Comparison of ENCODE assay signal across 1 cellular context in genomic region chr20:62219992-62220665, GRCh38.
A peak's percentile ranks its signal among the peaks of the same experiment; 100 is the strongest.
TF ChIP-seq lines count a peak whose summit lies in the region.

HRH3 (minus strand) TSS chr20:62220278; CDS start chr20:62219970, 308 bp downstream.

TF ChIP-seq in K562, 482 proteins besides CTCF, POLR2A, EP300 and RAD21 (continued from another document and continues in another):
- TF ChIP-seq DEAF1 (CRISPR knock-in tag; IDR thresholded peaks at IDR 0.05) (no peak), ETS1 (conservative IDR thresholded peaks at IDR 0.05; ENCODE audit: control insufficient read depth, low read depth, low read length) (peak; percentile 59; the same call in 1 of the 2 replicates), KDM2B (CRISPR knock-in tag; IDR thresholded peaks at IDR 0.05) (no peak), TAF7 (tag; IDR thresholded peaks at IDR 0.05) (no peak), POLR2H (tag; IDR thresholded peaks at IDR 0.05; ENCODE audit: low read depth) (no peak), ZBTB8A (IDR thresholded peaks at IDR 0.05; ENCODE audit: partially characterized antibody) (no peak), NCOA1 (IDR thresholded peaks at IDR 0.05; ENCODE audit: low read depth) (no peak), TRIM28 (IDR thresholded peaks at IDR 0.05) (no peak), RBM34 (IDR thresholded peaks at IDR 0.05; ENCODE audit: borderline replicate concordance, insufficient read depth, low read length) (no peak), REST (CRISPR knock-in tag; IDR thresholded peaks at IDR 0.05; ENCODE audit: low read depth) (peak; percentile 94), KLF1 (tag; IDR thresholded peaks at IDR 0.05) (no peak), PPARD (CRISPR knock-in tag; IDR thresholded peaks at IDR 0.05) (no peak), ARID2 (IDR thresholded peaks at IDR 0.05) (no peak), BDP1 (IDR thresholded peaks at IDR 0.05; ENCODE audit: insufficient read depth, insufficient read length) (no peak), SMARCA4 (IDR thresholded peaks at IDR 0.05) (no peak), ZBTB7A (IDR thresholded peaks at IDR 0.05; ENCODE audit: borderline replicate concordance, control insufficient read depth, low read depth, low read length) (peak; percentile 80), ZNF609 (CRISPR knock-in tag; IDR thresholded peaks at IDR 0.05; ENCODE audit: borderline replicate concordance) (no peak), MTA2 (IDR thresholded peaks at IDR 0.05; ENCODE audit: low read depth) (no peak), BRCA1 (IDR thresholded peaks at IDR 0.05) (no peak), BRCA1 (CRISPR knock-in tag; IDR thresholded peaks at IDR 0.05) (no peak), TRIM25 (IDR thresholded peaks at IDR 0.05; ENCODE audit: borderline replicate concordance) (no peak), VEZF1 (CRISPR knock-in tag; IDR thresholded peaks at IDR 0.05) (peak; percentile 81), ZNF41 (CRISPR knock-in tag; conservative IDR thresholded peaks at IDR 0.05) (no peak), ZNF311 (CRISPR knock-in tag; IDR thresholded peaks at IDR 0.05) (no peak), NFRKB (IDR thresholded peaks at IDR 0.05; ENCODE audit: low read depth) (no peak), CTBP1 (IDR thresholded peaks at IDR 0.05; ENCODE audit: borderline replicate concordance) (no peak), ZBTB33 (CRISPR knock-in tag; IDR thresholded peaks at IDR 0.05) (no peak), KDM1A (IDR thresholded peaks at IDR 0.05) (no peak), PHB (CRISPR knock-in tag; IDR thresholded peaks at IDR 0.05) (no peak), MLX (CRISPR knock-in tag; conservative IDR thresholded peaks at IDR 0.05) (no peak), EP400 (IDR thresholded peaks at IDR 0.05) (no peak), ZNF589 (CRISPR knock-in tag; IDR thresholded peaks at IDR 0.05; ENCODE audit: low read depth) (no peak), PKNOX1 (IDR thresholded peaks at IDR 0.05) (no peak), FOXK2 (conservative IDR thresholded peaks at IDR 0.05 in 1 of 2, IDR thresholded peaks at IDR 0.05 in 1 of 2; ENCODE audit: low read depth in 2 of 2) (no peak), CBFA2T3 (IDR thresholded peaks at IDR 0.05) (no peak), MTA1 (IDR thresholded peaks at IDR 0.05; ENCODE audit: borderline replicate concordance) (no peak), MCM2 (IDR thresholded peaks at IDR 0.05; ENCODE audit: low read depth) (no peak), FOXO4 (CRISPR knock-in tag; IDR thresholded peaks at IDR 0.05) (no peak), MXD1 (CRISPR knock-in tag; IDR thresholded peaks at IDR 0.05; ENCODE audit: borderline replicate concordance, poor library complexity, severe bottlenecking) (no peak), KAT2B (IDR thresholded peaks at IDR 0.05; ENCODE audit: low read depth, low read length) (no peak), RB1 (IDR thresholded peaks at IDR 0.05; ENCODE audit: low read depth) (no peak), PHF8 (IDR thresholded peaks at IDR 0.05; ENCODE audit: borderline replicate concordance, low read length) (no peak), RBBP5 (IDR thresholded peaks at IDR 0.05; ENCODE audit: borderline replicate concordance, insufficient read depth, low read length, poor library complexity, severe bottlenecking) (peak; percentile 29), TBL1XR1 (IDR thresholded peaks at IDR 0.05; ENCODE audit: low read length in 2 of 2) (no peak), ARHGAP35 (IDR thresholded peaks at IDR 0.05; ENCODE audit: partially characterized antibody) (no peak)
